ENCODE assay signal across 17 cellular contexts in the genomic region with DNA sequence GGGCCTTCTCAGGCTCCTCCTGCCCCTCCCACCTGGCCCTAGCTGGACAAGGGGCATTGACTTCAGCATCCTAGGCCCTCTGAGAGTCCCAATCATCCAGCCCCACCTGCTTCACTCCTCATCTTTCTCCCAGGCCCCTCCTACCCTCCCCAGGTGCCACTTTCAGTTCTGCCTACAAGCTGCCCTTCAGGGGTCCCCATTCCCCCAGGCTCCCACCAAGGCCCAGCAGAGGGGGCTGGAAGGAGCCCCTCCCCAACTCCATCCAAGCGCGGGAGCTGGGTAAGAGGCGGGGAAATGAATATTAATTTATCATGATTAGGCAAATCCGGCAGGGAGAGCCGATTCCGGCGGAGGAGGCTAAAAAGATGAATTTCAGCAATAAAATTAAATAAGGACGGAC.
"Had no signal": no experiment of that assay in that cellular context is flagged by ENCODE, and none has a peak within 500 bp of the region (broad histone marks: within the 10 kb centered on the region; RNA-seq: fewer than 3 reads in every experiment).

No MANE protein-coding gene starts in this region.

- H3K27ac ChIP-seq: coronary artery, lower lobe of right lung, psoas muscle, skin epidermis, spleen, thoracic aorta, tibial nerve, upper lobe of left lung had no signal

- H3K4me1 ChIP-seq: psoas muscle had no signal

- H3K9me3 Mint-ChIP-seq: effector memory CD8-positive, alpha-beta T cell; naive thymus-derived CD8-positive, alpha-beta T cell; stimulated activated naive B cell treated with anti-CD40 and anti-IgM and Interleukin-4, amounts not matched to agents 10 μg/mL and 1 μg/mL and 100 μg/mL, for 72 hours; stimulated activated naive CD8-positive, alpha-beta T cell treated with anti-CD3 and anti-CD28 coated beads, Interleukin-15, Interleukin-2, amounts not matched to agents 100 ng/mL and 50 ng/mL, for 24 hours had no signal

- ATAC-seq: effector memory CD8-positive, alpha-beta T cell; left ventricle myocardium superior; lower lobe of right lung; naive thymus-derived CD8-positive, alpha-beta T cell; psoas muscle; right cardiac atrium; stimulated activated naive B cell treated with anti-CD40 and anti-IgM and Interleukin-4, amounts not matched to agents 10 μg/mL and 1 μg/mL and 100 μg/mL, for 72 hours had no signal

- H3K36me3 ChIP-seq: thoracic aorta had no signal

- DNase-seq: effector memory CD8-positive, alpha-beta T cell; hypothalamus; left ventricle myocardium superior; lower lobe of right lung; nephron progenitor cell; right cardiac atrium; spleen; stimulated activated CD4-positive, alpha-beta T cell treated with anti-CD3 and anti-CD28 coated beads, Interleukin-4, amount 100 ng/mL, for 4 hours; stimulated activated naive B cell treated with anti-CD40 and anti-IgM and Interleukin-4, amounts not matched to agents 10 μg/mL and 1 μg/mL and 100 μg/mL, for 72 hours had no signal

- H3K4me3 Mint-ChIP-seq: effector memory CD8-positive, alpha-beta T cell; naive thymus-derived CD8-positive, alpha-beta T cell; nephron progenitor cell; stimulated activated naive B cell treated with anti-CD40 and anti-IgM and Interleukin-4, amounts not matched to agents 10 μg/mL and 1 μg/mL and 100 μg/mL, for 72 hours; stimulated activated naive CD8-positive, alpha-beta T cell treated with anti-CD3 and anti-CD28 coated beads, Interleukin-15, Interleukin-2, amounts not matched to agents 100 ng/mL and 50 ng/mL, for 24 hours had no signal

- H3K27ac Mint-ChIP-seq: nephron progenitor cell; stimulated activated naive B cell treated with anti-CD40 and anti-IgM and Interleukin-4, amounts not matched to agents 10 μg/mL and 1 μg/mL and 100 μg/mL, for 72 hours; stimulated activated naive CD8-positive, alpha-beta T cell treated with anti-CD3 and anti-CD28 coated beads, Interleukin-15, Interleukin-2, amounts not matched to agents 100 ng/mL and 50 ng/mL, for 24 hours had no signal

- H3K4me3 ChIP-seq: coronary artery, lower lobe of right lung, psoas muscle, skin epidermis, spleen, thoracic aorta, tibial nerve, upper lobe of left lung had no signal
